Comparison of ENCODE assay signal across 8 cellular contexts in genomic region chr3:152382312-152383135, GRCh38.
DNase-seq lines count a peak whose midpoint lies in the region; ATAC-seq and TF ChIP-seq lines count a peak whose summit lies in the region.

No MANE protein-coding gene starts in this region.

- ATAC-seq in GM21529 (IDR thresholded peaks at IDR 0.05; ENCODE audit: unreplicated experiment) (peak; percentile 47), HG03108 (IDR thresholded peaks at IDR 0.05; ENCODE audit: unreplicated experiment) (no peak), GM18858 (IDR thresholded peaks at IDR 0.05; ENCODE audit: unreplicated experiment) (no peak)
- no peak for ATAC-seq in stimulated activated naive B cell treated with anti-CD40 and anti-IgM and Interleukin-4, amounts not matched to agents 10 μg/mL and 1 μg/mL and 100 μg/mL, for 72 hours (replicated peaks)

- H3K9me3 Mint-ChIP-seq in activated T-helper 1 cell treated with anti-CD3 and anti-CD28 coated beads, Interleukin-12 subunit alpha, Interleukin-12 subunit beta, Interleukin-2, Interleukin-4 antibody, amounts not matched to agents 30 ng/mL and 10 ng/mL and 1 ng/mL, durations not matched to agents 14 hours and 24 hours and 36 hours: no peaks in the 10 kb centered on the region
- H3K9me3 Mint-ChIP-seq in stimulated activated naive B cell treated with anti-CD40 and anti-IgM and Interleukin-4, amounts not matched to agents 10 μg/mL and 1 μg/mL and 100 μg/mL, for 72 hours: no peaks in the 10 kb centered on the region

- H3K27me3 ChIP-seq in right atrium auricular region: no peaks in the 10 kb centered on the region

- H3K4me1 Mint-ChIP-seq in activated T-helper 1 cell treated with anti-CD3 and anti-CD28 coated beads, Interleukin-12 subunit alpha, Interleukin-12 subunit beta, Interleukin-2, Interleukin-4 antibody, amounts not matched to agents 30 ng/mL and 10 ng/mL and 1 ng/mL, durations not matched to agents 14 hours and 24 hours and 36 hours (ENCODE audit: low read depth): peaks cover 67% of the 10 kb centered on the region
- peaks cover 20 to 40% of the 10 kb centered on the region in 2 donors for H3K4me1 Mint-ChIP-seq in stimulated activated naive B cell treated with anti-CD40 and anti-IgM and Interleukin-4, amounts not matched to agents 10 μg/mL and 1 μg/mL and 100 μg/mL, for 72 hours

- H3K27me3 Mint-ChIP-seq in activated T-helper 1 cell treated with anti-CD3 and anti-CD28 coated beads, Interleukin-12 subunit alpha, Interleukin-12 subunit beta, Interleukin-2, Interleukin-4 antibody, amounts not matched to agents 30 ng/mL and 10 ng/mL and 1 ng/mL, durations not matched to agents 14 hours and 24 hours and 36 hours (ENCODE audit: insufficient read depth): no peaks in the 10 kb centered on the region
- no peaks in the 10 kb centered on the region for H3K27me3 Mint-ChIP-seq in stimulated activated naive B cell treated with anti-CD40 and anti-IgM and Interleukin-4, amounts not matched to agents 10 μg/mL and 1 μg/mL and 100 μg/mL, for 72 hours

- intact Hi-C loops in activated T-helper 1 cell treated with anti-CD3 and anti-CD28 coated beads, Interleukin-12 subunit alpha, Interleukin-12 subunit beta, Interleukin-2, Interleukin-4 antibody, amounts not matched to agents 30 ng/mL and 10 ng/mL and 1 ng/mL, durations not matched to agents 14 hours and 24 hours and 36 hours (cut with micrococcal nuclease): loop anchor here (2.0 kb wide), 1 partner anchor 14 kb away; no protein-coding TSS in a partner anchor

- H3K27ac Mint-ChIP-seq in activated T-helper 1 cell treated with anti-CD3 and anti-CD28 coated beads, Interleukin-12 subunit alpha, Interleukin-12 subunit beta, Interleukin-2, Interleukin-4 antibody, amounts not matched to agents 30 ng/mL and 10 ng/mL and 1 ng/mL, durations not matched to agents 14 hours and 24 hours and 36 hours: peak overlapping the region; percentile 91
- peak overlapping the region; percentile 90 for H3K27ac Mint-ChIP-seq in stimulated activated naive B cell treated with anti-CD40 and anti-IgM and Interleukin-4, amounts not matched to agents 10 μg/mL and 1 μg/mL and 100 μg/mL, for 72 hours

- peak overlapping the region; percentile 63 to 74 for H3K27ac ChIP-seq in right atrium auricular region

- H3K36me3 ChIP-seq in right atrium auricular region: no peaks in the 10 kb centered on the region

- DNase-seq in activated T-helper 1 cell treated with anti-CD3 and anti-CD28 coated beads, Interleukin-12 subunit alpha, Interleukin-12 subunit beta, Interleukin-2, Interleukin-4 antibody, amounts not matched to agents 30 ng/mL and 10 ng/mL and 1 ng/mL, durations not matched to agents 14 hours and 24 hours and 36 hours (ENCODE audit: low spot score): no peak
- no peak for DNase-seq in right atrium auricular region (ENCODE audit: low spot score)
- no peak for DNase-seq in stimulated activated naive B cell treated with anti-CD40 and anti-IgM and Interleukin-4, amounts not matched to agents 10 μg/mL and 1 μg/mL and 100 μg/mL, for 72 hours
- DNase-seq in UCSD-AML1 (lab: John Stamatoyannopoulos, UW; ENCODE audit: unreplicated experiment): no peak
- DNase-seq in dedifferentiated amniotic fluid mesenchymal stem cell (ENCODE audit: extremely low spot score): no peak

- no peak for TF ChIP-seq CTCF in right atrium auricular region (IDR thresholded peaks at IDR 0.05)

- peak overlapping the region; percentile 76 for H3K4me3 Mint-ChIP-seq in activated T-helper 1 cell treated with anti-CD3 and anti-CD28 coated beads, Interleukin-12 subunit alpha, Interleukin-12 subunit beta, Interleukin-2, Interleukin-4 antibody, amounts not matched to agents 30 ng/mL and 10 ng/mL and 1 ng/mL, durations not matched to agents 14 hours and 24 hours and 36 hours
- H3K4me3 Mint-ChIP-seq in stimulated activated naive B cell treated with anti-CD40 and anti-IgM and Interleukin-4, amounts not matched to agents 10 μg/mL and 1 μg/mL and 100 μg/mL, for 72 hours: peak overlapping the region; percentile 40 to 68

- H3K36me3 Mint-ChIP-seq in activated T-helper 1 cell treated with anti-CD3 and anti-CD28 coated beads, Interleukin-12 subunit alpha, Interleukin-12 subunit beta, Interleukin-2, Interleukin-4 antibody, amounts not matched to agents 30 ng/mL and 10 ng/mL and 1 ng/mL, durations not matched to agents 14 hours and 24 hours and 36 hours (ENCODE audit: low read depth): peaks cover 13% of the 10 kb centered on the region
- peaks cover 20 to 24% of the 10 kb centered on the region in 2 donors for H3K36me3 Mint-ChIP-seq in stimulated activated naive B cell treated with anti-CD40 and anti-IgM and Interleukin-4, amounts not matched to agents 10 μg/mL and 1 μg/mL and 100 μg/mL, for 72 hours

- H3K9me3 ChIP-seq in right atrium auricular region: no peaks in the 10 kb centered on the region

- H3K4me3 ChIP-seq in right atrium auricular region: peak overlapping the region; percentile 12 to 29

- peaks cover 0 to 85% of the 10 kb centered on the region in 2 donors for H3K4me1 ChIP-seq in right atrium auricular region
